26 cellular contexts compared by ENCODE assay signal in genomic region chr2:57907411-57907810, GRCh38.
DNase-seq lines count a peak whose midpoint lies in the region; ATAC-seq, FAIRE-seq and TF ChIP-seq lines count a peak whose summit lies in the region.
"Had no signal": no experiment of that assay in that cellular context is flagged by ENCODE, and none has a peak within 500 bp of the region (broad histone marks: within the 10 kb centered on the region; RNA-seq: fewer than 3 reads in every experiment).

No MANE protein-coding gene starts in this region.

- H4K91ac ChIP-seq in trophoblast cell (ENCODE audit: low read depth, low read length), result no peak overlapping the region

- no peak overlapping the region for H2BK5ac ChIP-seq in trophoblast cell (ENCODE audit: low read depth, low read length, poor library complexity)

- H3K9me2 ChIP-seq in SK-N-SH, result no peaks in the 10 kb centered on the region

- H3K4me2 ChIP-seq in A549, result no peak overlapping the region
- no peak overlapping the region for H3K4me2 ChIP-seq in keratinocyte (ENCODE audit: control insufficient read depth, extremely low read depth, insufficient read depth, low read depth, low read length)
- no peak overlapping the region for H3K4me2 ChIP-seq in SK-N-SH
- H3K4me2 ChIP-seq in trophoblast cell (ENCODE audit: low read length), result no peak overlapping the region

- no peak overlapping the region for H2BK120ac ChIP-seq in trophoblast cell (ENCODE audit: insufficient read depth, low read length, poor library complexity)

- no peak for TF ChIP-seq EP300 in A549 (IDR thresholded peaks at IDR 0.05)
- no peak for TF ChIP-seq EP300 in SK-N-SH (IDR thresholded peaks at IDR 0.05; ENCODE audit: borderline replicate concordance in 1 of 2, low read depth in 1 of 2, low read length in 1 of 2)

- H3K4me3 ChIP-seq in A549, result no peak overlapping the region
- H3K4me3 ChIP-seq in CD4-positive, alpha-beta memory T cell (ENCODE audit: low read length in 2 of 2), result no peak overlapping the region
- no peak overlapping the region for H3K4me3 ChIP-seq in keratinocyte (ENCODE audit: control insufficient read depth in 2 of 3, extremely low read depth in 1 of 3, insufficient read depth in 2 of 3, low read depth in 1 of 3, low read length in 3 of 3)
- H3K4me3 ChIP-seq in SK-N-SH (ENCODE audit: low read depth in 2 of 2, low read length in 1 of 2), result no peak overlapping the region
- H3K4me3 ChIP-seq in trophoblast cell (ENCODE audit: low read depth, low read length), result no peak overlapping the region
- H3K4me3 ChIP-seq: ovary, right lobe of liver, SJCRH30 had no signal

- TF ChIP-seq POLR2A in A549 (IDR thresholded peaks at IDR 0.05; ENCODE audit: low read length), result no peak

- H3K36me3 Mint-ChIP-seq in CD4-positive, alpha-beta memory T cell, result no peaks in the 10 kb centered on the region
- peaks cover 2% of the 10 kb centered on the region for H3K36me3 Mint-ChIP-seq in activated CD8-positive, alpha-beta T cell treated with anti-CD3 and anti-CD28 coated beads, Interleukin-2, amount 10 ng/mL, durations not matched to agents 7 days and 5 days (ENCODE audit: low read depth)
- H3K36me3 Mint-ChIP-seq: naive thymus-derived CD8-positive, alpha-beta T cell; WTC11 had no signal

- no peak overlapping the region for H3K23ac ChIP-seq in trophoblast cell (ENCODE audit: low read length)

- no peak overlapping the region for H3K4me3 Mint-ChIP-seq in CD4-positive, alpha-beta memory T cell
- H3K4me3 Mint-ChIP-seq in activated CD8-positive, alpha-beta T cell treated with anti-CD3 and anti-CD28 coated beads, Interleukin-2, amount 10 ng/mL, durations not matched to agents 7 days and 5 days, result no peak overlapping the region
- H3K4me3 Mint-ChIP-seq: H9; naive thymus-derived CD8-positive, alpha-beta T cell; WTC11 had no signal

- dilution Hi-C loops in keratinocyte (cut with MboI; ENCODE audit: extremely low pct_ligation_motif_present, low sequenced_read_pairs), result no loop called here

- H4K20me1 ChIP-seq in keratinocyte (ENCODE audit: control insufficient read depth, extremely low read depth, insufficient read depth, low read length) (no peaks in the 10 kb centered on the region), SK-N-SH (ENCODE audit: insufficient read depth) (no peaks in the 10 kb centered on the region)

- no peaks in the 10 kb centered on the region for H3K9me3 Mint-ChIP-seq in CD4-positive, alpha-beta memory T cell
- no peaks in the 10 kb centered on the region for H3K9me3 Mint-ChIP-seq in activated CD8-positive, alpha-beta T cell treated with anti-CD3 and anti-CD28 coated beads, Interleukin-2, amount 10 ng/mL, durations not matched to agents 7 days and 5 days (ENCODE audit: insufficient read depth)
- H3K9me3 Mint-ChIP-seq: H9; naive thymus-derived CD8-positive, alpha-beta T cell had no signal

- no peaks in the 10 kb centered on the region for H3K79me1 ChIP-seq in trophoblast cell (ENCODE audit: low read length)

- H3K4ac ChIP-seq in trophoblast cell (ENCODE audit: low read depth, low read length), result no peak overlapping the region

- H4K8ac ChIP-seq in trophoblast cell (ENCODE audit: low read depth, low read length), result no peak overlapping the region

- H3K9ac ChIP-seq in keratinocyte (ENCODE audit: control insufficient read depth, extremely low read depth, insufficient read depth, low read length) (no peak overlapping the region), SK-N-SH (no peak overlapping the region), trophoblast cell (ENCODE audit: low read length) (no peak overlapping the region)

- TF ChIP-seq RAD21 in A549 (conservative IDR thresholded peaks at IDR 0.05 in 1 of 2, IDR thresholded peaks at IDR 0.05 in 1 of 2) (no peak), SK-N-SH (IDR thresholded peaks at IDR 0.05; ENCODE audit: low read length) (no peak)

- H3K9me3 ChIP-seq in A549 (no peaks in the 10 kb centered on the region), keratinocyte (ENCODE audit: control insufficient read depth, low read depth, low read length) (no peaks in the 10 kb centered on the region), SK-N-SH (no peaks in the 10 kb centered on the region), trophoblast cell (ENCODE audit: insufficient read depth, low read depth, low read length) (no peaks in the 10 kb centered on the region)
- no peaks in the 10 kb centered on the region for H3K9me3 ChIP-seq in CD4-positive, alpha-beta memory T cell (ENCODE audit: control insufficient read depth in 1 of 2, low read length in 2 of 2)
- H3K9me3 ChIP-seq: ovary, right lobe of liver, SJCRH30 had no signal

- H4K12ac ChIP-seq in trophoblast cell (ENCODE audit: low read depth, low read length), result no peak overlapping the region

- CTCF ChIA-PET in A549 (lab: Yijun Ruan, JAX), result interaction anchor here (1.4 to 5.5 kb wide), 4 partner anchors 10 to 146 kb away, joined by 3 to 29 read pairs (median 8); partner anchors contain the start of gene VRK2
- CTCF ChIA-PET in CD4-positive, alpha-beta memory T cell (lab: Charles Lee; ENCODE audit: partially characterized antibody), result no interaction called here
- CTCF ChIA-PET in activated CD8-positive, alpha-beta T cell treated with anti-CD3 and anti-CD28 coated beads, Interleukin-2, amount 10 ng/mL, durations not matched to agents 7 days and 5 days (lab: Charles Lee), result interaction anchor here (1.3 kb wide), 1 partner anchor 541 kb away, joined by 3 read pairs; no protein-coding TSS in a partner anchor
- CTCF ChIA-PET in SK-N-SH (lab: Yijun Ruan, JAX), result interaction anchor here (1.9 kb wide), 1 partner anchor 224 kb away, joined by 4 read pairs; no protein-coding TSS in a partner anchor

- TF ChIP-seq CTCF in A549 (IDR thresholded peaks at IDR 0.05), result no peak
- TF ChIP-seq CTCF in keratinocyte (optimal IDR thresholded peaks at IDR 0.05 in 1 of 3, IDR thresholded peaks at IDR 0.05 in 1 of 3, conservative IDR thresholded peaks at IDR 0.05 in 1 of 3; ENCODE audit: extremely low read depth in 1 of 3, insufficient read depth in 2 of 3, low read length in 3 of 3), result no peak
- no peak for TF ChIP-seq CTCF in SK-N-SH (IDR thresholded peaks at IDR 0.05)

- no peaks in the 10 kb centered on the region for H3K27me3 Mint-ChIP-seq in CD4-positive, alpha-beta memory T cell
- H3K27me3 Mint-ChIP-seq in activated CD8-positive, alpha-beta T cell treated with anti-CD3 and anti-CD28 coated beads, Interleukin-2, amount 10 ng/mL, durations not matched to agents 7 days and 5 days (ENCODE audit: low read depth), result no peaks in the 10 kb centered on the region
- H3K27me3 Mint-ChIP-seq: naive thymus-derived CD8-positive, alpha-beta T cell had no signal

- no peaks in the 10 kb centered on the region for H3K36me3 ChIP-seq in CD4-positive, alpha-beta memory T cell (ENCODE audit: insufficient read depth, low read length)
- H3K36me3 ChIP-seq in keratinocyte (ENCODE audit: control insufficient read depth in 2 of 2, extremely low read depth in 1 of 2, insufficient read depth in 2 of 2, low read length in 2 of 2) (no peaks in the 10 kb centered on the region), SK-N-SH (replicated peaks in 1 of 2; ENCODE audit: control insufficient read depth in 1 of 2, insufficient read depth in 2 of 2, low read length in 1 of 2) (no peaks in the 10 kb centered on the region), trophoblast cell (ENCODE audit: control insufficient read depth in 1 of 2, insufficient read depth in 2 of 2, low read length in 2 of 2) (no peaks in the 10 kb centered on the region)
- H3K36me3 ChIP-seq: ovary, right lobe of liver, SJCRH30 had no signal

- intact Hi-C loops in CD4-positive, alpha-beta memory T cell (cut with micrococcal nuclease), result loop anchor here (5.0 to 10.0 kb wide), 2 partner anchors 540 to 967 kb away; no protein-coding TSS in a partner anchor
- intact Hi-C loops in left cardiac atrium (cut with DNase I), result loop anchor here (5.0 to 10.0 kb wide), 2 partner anchors 537 to 540 kb away; no protein-coding TSS in a partner anchor

- H3K9me1 ChIP-seq in keratinocyte (ENCODE audit: control insufficient read depth, extremely low read depth, insufficient read depth, low read length), result no peaks in the 10 kb centered on the region

- H2AFZ ChIP-seq in keratinocyte (ENCODE audit: control insufficient read depth, low read length), result peak overlapping the region; percentile 6
- H2AFZ ChIP-seq in SK-N-SH (ENCODE audit: low read depth), result no peak overlapping the region
- H2AFZ ChIP-seq in trophoblast cell (ENCODE audit: insufficient read depth, low read length, poor library complexity), result no peak overlapping the region

- 97% methylated on average over 1 of the region's 1 CpG for WGBS in A549 (ENCODE audit: missing lambda C conversion rate)
- WGBS in SK-N-SH (ENCODE audit: low lambda C conversion rate), result 74% methylated on average over 1 of the region's 1 CpG
- WGBS in trophoblast cell (ENCODE audit: extremely low coverage, insufficient coverage, insufficient read length), result 100% methylated on average over 1 of the region's 1 CpG

- peak overlapping the region in 6 of 7 donors; percentile 12 to 81 (median 37) for H3K27ac Mint-ChIP-seq in CD4-positive, alpha-beta memory T cell
- H3K27ac Mint-ChIP-seq in activated CD8-positive, alpha-beta T cell treated with anti-CD3 and anti-CD28 coated beads, Interleukin-2, amount 10 ng/mL, durations not matched to agents 7 days and 5 days, result peak overlapping the region; percentile 7
- H3K27ac Mint-ChIP-seq: H9, WTC11 had no signal

- no peaks in the 10 kb centered on the region for H3F3A ChIP-seq in SK-N-SH (replicated peaks; ENCODE audit: insufficient read depth)

- POLR2A ChIA-PET in A549 (lab: Yijun Ruan, JAX) (no interaction called here), SK-N-SH (lab: Yijun Ruan, JAX) (no interaction called here)
- POLR2A ChIA-PET in CD4-positive, alpha-beta memory T cell (lab: Charles Lee; ENCODE audit: partially characterized antibody), result no interaction called here
- POLR2A ChIA-PET in activated CD8-positive, alpha-beta T cell treated with anti-CD3 and anti-CD28 coated beads, Interleukin-2, amount 10 ng/mL, durations not matched to agents 7 days and 5 days (lab: Charles Lee), result no interaction called here

- no peak overlapping the region for H3K18ac ChIP-seq in trophoblast cell (ENCODE audit: low read length)

- H3K27me3 ChIP-seq in CD4-positive, alpha-beta memory T cell (ENCODE audit: insufficient read depth, low read length), result no peaks in the 10 kb centered on the region
- H3K27me3 ChIP-seq in keratinocyte (ENCODE audit: control insufficient read depth, extremely low read depth, insufficient read depth, low read length) (no peaks in the 10 kb centered on the region), SK-N-SH (ENCODE audit: insufficient read depth) (no peaks in the 10 kb centered on the region), trophoblast cell (ENCODE audit: insufficient read depth, low read length) (no peaks in the 10 kb centered on the region)
- H3K27me3 ChIP-seq: ovary, right lobe of liver, SJCRH30 had no signal

- FAIRE-seq in A549 (lab: Jason Lieb, UNC) (peak; percentile 63), keratinocyte (lab: Jason Lieb, UNC) (no peak)
- FAIRE-seq: HTR-8/SVneo had no signal

- ATAC-seq in A549 (no peak), left cardiac atrium (no peak)
- no peak for ATAC-seq in activated CD8-positive, alpha-beta T cell treated with anti-CD3 and anti-CD28 coated beads, Interleukin-2, amount 10 ng/mL, durations not matched to agents 7 days and 5 days
- ATAC-seq: naive thymus-derived CD8-positive, alpha-beta T cell; Panc1; right lobe of liver; WTC11 had no signal

- DNase-seq in A549 (ENCODE audit: low read depth in 1 of 2, low spot score in 1 of 2) (no peak), keratinocyte (ENCODE audit: low read depth, low spot score) (no peak), left cardiac atrium (no peak), SK-N-SH (no peak), HCEC 1CT (no peak), trophoblast cell (no peak)
- no peak for DNase-seq in CD4-positive, alpha-beta memory T cell
- DNase-seq in activated CD8-positive, alpha-beta T cell treated with anti-CD3 and anti-CD28 coated beads, Interleukin-2, amount 10 ng/mL, durations not matched to agents 7 days and 5 days, result no peak
- DNase-seq: activated CD8-positive, alpha-beta memory T cell treated with anti-CD3 and anti-CD28 coated beads, Interleukin-2, amount 50 U/mL, for 4 hours; activated gamma-delta T cell; central memory CD4-positive, alpha-beta T cell; DMS79 treated with DMSO at 0.1 percent for 48 hours; foreskin fibroblast; H9; Kasumi-1; kidney glomerular epithelial cell; naive thymus-derived CD8-positive, alpha-beta T cell; NCI-H1092; NCI-H2029 treated with DMSO at 0.1 percent for 48 hours; NCI-H446; ovary; right lobe of liver; SJCRH30 had no signal

- no peak overlapping the region for H2BK12ac ChIP-seq in trophoblast cell (ENCODE audit: low read length)

- H3K14ac ChIP-seq in trophoblast cell (ENCODE audit: low read length), result no peak overlapping the region

- H3K79me2 ChIP-seq in keratinocyte (ENCODE audit: control insufficient read depth, insufficient read depth, low read length), result no peaks in the 10 kb centered on the region
- no peaks in the 10 kb centered on the region for H3K79me2 ChIP-seq in SK-N-SH (ENCODE audit: insufficient read depth)
- no peaks in the 10 kb centered on the region for H3K79me2 ChIP-seq in trophoblast cell (ENCODE audit: control insufficient read depth, insufficient read depth, low read length, poor library complexity)

- peaks cover 18 to 26% (median 20%) of the 10 kb centered on the region in 4 donors for H3K4me1 Mint-ChIP-seq in CD4-positive, alpha-beta memory T cell
- H3K4me1 Mint-ChIP-seq in activated CD8-positive, alpha-beta T cell treated with anti-CD3 and anti-CD28 coated beads, Interleukin-2, amount 10 ng/mL, durations not matched to agents 7 days and 5 days (ENCODE audit: low read depth), result peaks cover 9% of the 10 kb centered on the region

- H3K4me1 ChIP-seq in A549 (peaks cover 4% of the 10 kb centered on the region), keratinocyte (ENCODE audit: control insufficient read depth, extremely low read depth, insufficient read depth, low read length) (no peaks in the 10 kb centered on the region), SK-N-SH (ENCODE audit: control insufficient read depth in 1 of 2, insufficient read depth in 2 of 2, low read depth in 1 of 2, low read length in 1 of 2) (no peaks in the 10 kb centered on the region), trophoblast cell (ENCODE audit: control insufficient read depth in 1 of 2, insufficient read depth in 2 of 2, low read length in 2 of 2) (no peaks in the 10 kb centered on the region)
- H3K4me1 ChIP-seq in CD4-positive, alpha-beta memory T cell (ENCODE audit: insufficient read depth, low read length), result peaks cover 28% of the 10 kb centered on the region
- H3K4me1 ChIP-seq: right lobe of liver, SJCRH30 had no signal

- no peak overlapping the region for H2AK5ac ChIP-seq in trophoblast cell (ENCODE audit: low read length)

- H3K27ac ChIP-seq in A549 (peak overlapping the region in 1 of 2 experiments; percentile 3; a peak in 1 of 6 replicates), keratinocyte (ENCODE audit: control insufficient read depth, insufficient read depth, low read length) (no peak overlapping the region), SK-N-SH (ENCODE audit: low read depth in 2 of 2, low read length in 1 of 2) (no peak overlapping the region), trophoblast cell (ENCODE audit: low read depth, low read length) (no peak overlapping the region)
- no peak overlapping the region for H3K27ac ChIP-seq in CD4-positive, alpha-beta memory T cell (ENCODE audit: low read depth, low read length)
- H3K27ac ChIP-seq: ovary, right lobe of liver, SJCRH30 had no signal
